In the genomic region with DNA sequence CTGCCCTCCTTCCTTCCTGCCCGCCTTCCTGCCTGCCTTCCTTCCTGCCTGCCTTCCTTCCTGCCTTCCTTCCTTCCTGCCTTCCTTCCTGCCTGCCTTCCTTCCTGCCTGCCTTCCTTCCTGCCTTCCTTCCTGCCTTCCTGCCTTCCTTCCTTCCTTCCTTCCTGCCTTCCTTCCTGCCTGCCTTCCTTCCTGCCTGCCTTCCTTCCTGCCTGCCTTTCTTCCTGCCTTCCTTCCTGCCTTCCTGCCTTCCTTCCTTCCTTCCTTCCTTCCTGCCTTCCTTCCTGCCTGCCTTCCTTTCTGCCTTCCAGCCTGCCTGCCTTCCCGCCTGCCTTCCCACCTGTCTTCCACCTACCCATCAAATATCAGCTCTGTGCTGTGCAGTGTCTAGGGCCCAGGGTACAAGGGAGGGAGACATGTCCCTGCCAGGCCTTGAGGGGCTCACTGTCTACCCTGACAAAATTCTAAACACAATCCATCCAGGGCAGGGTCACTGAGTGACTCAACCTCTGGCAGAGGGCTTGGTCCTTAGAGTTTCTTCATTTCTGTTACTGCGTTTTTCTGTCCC, we compare ENCODE assay signal across 8 cellular contexts. TPM values are rescaled to one million over a fixed set of nuclear protein-coding genes. Genes with fewer than 3 reads are reported as not detected.
DNase-seq lines count a peak whose midpoint lies in the region; ATAC-seq, FAIRE-seq and TF ChIP-seq lines count a peak whose summit lies in the region.
"Not testable (repeated sequence)": the region's sequence is repeated elsewhere in the genome, so short reads cannot be mapped to it uniquely, and the experiment has no call there.

No MANE protein-coding gene starts in this region.

- H3K9me3 Mint-ChIP-seq in activated CD4-positive, alpha-beta T cell treated with anti-CD3 and anti-CD28 coated beads for 36 hours (ENCODE audit: low read depth); central memory CD8-positive, alpha-beta T cell; immature natural killer cell; neural crest cell: not testable (repeated sequence)
- H3K9me3 Mint-ChIP-seq in activated T-helper 2 cell treated with anti-CD3 and anti-CD28 coated beads, Interferon-gamma antibody, Interleukin-2, Interleukin-4, amounts not matched to agents 10 μg/mL and 5 μg/mL and 100 μg/mL, durations not matched to agents 14 hours and 24 hours and 36 hours, result peaks cover 10% of the 10 kb centered on the region

- CTCF ChIA-PET in activated CD4-positive, alpha-beta T cell treated with anti-CD3 and anti-CD28 coated beads for 36 hours (lab: Charles Lee), result not testable (repeated sequence)

- H3K27me3 Mint-ChIP-seq in activated CD4-positive, alpha-beta T cell treated with anti-CD3 and anti-CD28 coated beads for 36 hours; activated T-helper 2 cell treated with anti-CD3 and anti-CD28 coated beads, Interferon-gamma antibody, Interleukin-2, Interleukin-4, amounts not matched to agents 10 μg/mL and 5 μg/mL and 100 μg/mL, durations not matched to agents 14 hours and 24 hours and 36 hours (ENCODE audit: low read depth); central memory CD8-positive, alpha-beta T cell; immature natural killer cell (ENCODE audit: low read depth in 3 of 3); neural crest cell (ENCODE audit: low read depth): not testable (repeated sequence)

- not testable (repeated sequence) for TF ChIP-seq CTCF in neural crest cell (conservative IDR thresholded peaks at IDR 0.05)

- not testable (repeated sequence) for ATAC-seq in activated CD4-positive, alpha-beta T cell treated with anti-CD3 and anti-CD28 coated beads for 36 hours; central memory CD8-positive, alpha-beta T cell (replicated peaks; ENCODE audit: extremely low read depth, poor library complexity, severe bottlenecking)

- FAIRE-seq in urothelium cell line (lab: Jason Lieb, UNC), result peak; percentile 65

- H3K4me3 Mint-ChIP-seq in activated CD4-positive, alpha-beta T cell treated with anti-CD3 and anti-CD28 coated beads for 36 hours; activated T-helper 2 cell treated with anti-CD3 and anti-CD28 coated beads, Interferon-gamma antibody, Interleukin-2, Interleukin-4, amounts not matched to agents 10 μg/mL and 5 μg/mL and 100 μg/mL, durations not matched to agents 14 hours and 24 hours and 36 hours (ENCODE audit: low read depth); central memory CD8-positive, alpha-beta T cell; immature natural killer cell; neural crest cell: not testable (repeated sequence)

- intact Hi-C loops in activated CD4-positive, alpha-beta T cell treated with anti-CD3 and anti-CD28 coated beads for 36 hours (cut with DNase I, micrococcal nuclease); activated T-helper 2 cell treated with anti-CD3 and anti-CD28 coated beads, Interferon-gamma antibody, Interleukin-2, Interleukin-4, amounts not matched to agents 10 μg/mL and 5 μg/mL and 100 μg/mL, durations not matched to agents 14 hours and 24 hours and 36 hours (cut with micrococcal nuclease): not testable (repeated sequence)

- peak; percentile 3 for DNase-seq in CD1c-positive myeloid dendritic cell (ENCODE audit: extremely low spot score)
- DNase-seq in NAMALWA (ENCODE audit: low spot score), result peak; percentile 16
- not testable (repeated sequence) for DNase-seq in activated CD4-positive, alpha-beta T cell treated with anti-CD3 and anti-CD28 coated beads for 36 hours; activated T-helper 2 cell treated with anti-CD3 and anti-CD28 coated beads, Interferon-gamma antibody, Interleukin-2, Interleukin-4, amounts not matched to agents 10 μg/mL and 5 μg/mL and 100 μg/mL, durations not matched to agents 14 hours and 24 hours and 36 hours (ENCODE audit: low spot score); central memory CD8-positive, alpha-beta T cell (ENCODE audit: low spot score in 2 of 2); immature natural killer cell; neural crest cell (ENCODE audit: low read depth, low spot score); urothelium cell line (ENCODE audit: low spot score)

- H3K36me3 Mint-ChIP-seq in activated CD4-positive, alpha-beta T cell treated with anti-CD3 and anti-CD28 coated beads for 36 hours (ENCODE audit: low read depth), result peaks cover 47% of the 10 kb centered on the region
- H3K36me3 Mint-ChIP-seq in activated T-helper 2 cell treated with anti-CD3 and anti-CD28 coated beads, Interferon-gamma antibody, Interleukin-2, Interleukin-4, amounts not matched to agents 10 μg/mL and 5 μg/mL and 100 μg/mL, durations not matched to agents 14 hours and 24 hours and 36 hours (ENCODE audit: low read depth), result peaks cover 46% of the 10 kb centered on the region
- not testable (repeated sequence) for H3K36me3 Mint-ChIP-seq in central memory CD8-positive, alpha-beta T cell (ENCODE audit: insufficient read depth); immature natural killer cell
- peaks cover 18% of the 10 kb centered on the region for H3K36me3 Mint-ChIP-seq in neural crest cell (ENCODE audit: low read depth)

- not testable (repeated sequence) for H3K4me1 Mint-ChIP-seq in activated CD4-positive, alpha-beta T cell treated with anti-CD3 and anti-CD28 coated beads for 36 hours; activated T-helper 2 cell treated with anti-CD3 and anti-CD28 coated beads, Interferon-gamma antibody, Interleukin-2, Interleukin-4, amounts not matched to agents 10 μg/mL and 5 μg/mL and 100 μg/mL, durations not matched to agents 14 hours and 24 hours and 36 hours (ENCODE audit: low read depth); central memory CD8-positive, alpha-beta T cell; immature natural killer cell
- H3K4me1 Mint-ChIP-seq in neural crest cell, result peaks cover 36% of the 10 kb centered on the region

- POLR2A ChIA-PET in activated CD4-positive, alpha-beta T cell treated with anti-CD3 and anti-CD28 coated beads for 36 hours (lab: Charles Lee), result not testable (repeated sequence)

- H3K27ac Mint-ChIP-seq in activated CD4-positive, alpha-beta T cell treated with anti-CD3 and anti-CD28 coated beads for 36 hours, result peak overlapping the region; percentile 67
- peak overlapping the region; percentile 46 for H3K27ac Mint-ChIP-seq in activated T-helper 2 cell treated with anti-CD3 and anti-CD28 coated beads, Interferon-gamma antibody, Interleukin-2, Interleukin-4, amounts not matched to agents 10 μg/mL and 5 μg/mL and 100 μg/mL, durations not matched to agents 14 hours and 24 hours and 36 hours
- H3K27ac Mint-ChIP-seq in central memory CD8-positive, alpha-beta T cell (ENCODE audit: low read depth), result peak overlapping the region; percentile 98
- H3K27ac Mint-ChIP-seq in immature natural killer cell (peak overlapping the region; percentile 44 to 90 (median 85)), neural crest cell (ENCODE audit: unreplicated experiment) (peak overlapping the region; percentile 73)

RNA-seq across cellular contexts. Expression of a gene that starts 49.8 kb away (rescaled TPM):
- 10 to 100 TPM; 13.2 to 16.3 TPM for total RNA-seq in activated CD4-positive, alpha-beta T cell treated with anti-CD3 and anti-CD28 coated beads for 36 hours
- 17.0 and 18.5 TPM in 2 replicates for total RNA-seq in activated T-helper 2 cell treated with anti-CD3 and anti-CD28 coated beads, Interferon-gamma antibody, Interleukin-2, Interleukin-4, amounts not matched to agents 10 μg/mL and 5 μg/mL and 100 μg/mL, durations not matched to agents 14 hours and 24 hours and 36 hours
- 10 to 100 TPM in 2 of 3 donors, 1 to 10 TPM in 1; 9.6 to 15.3 (median 14.0) TPM for polyA plus RNA-seq in immature natural killer cell
- total RNA-seq in neural crest cell, result 15.4 and 16.2 TPM in 2 replicates

Comparison
In these comparisons a context has a peak if more than half of its experiments do, and no peak if none do; other contexts are left out.
1. H3K27ac Mint-ChIP-seq: peak in every context shown above with its lines; median percentile 98 in central memory CD8-positive, alpha-beta T cell; 85 in immature natural killer cell; 73 in neural crest cell; 67 in activated CD4-positive, alpha-beta T cell treated with anti-CD3 and anti-CD28 coated beads for 36 hours; 46 in activated T-helper 2 cell treated with anti-CD3 and anti-CD28 coated beads, Interferon-gamma antibody, Interleukin-2, Interleukin-4, amounts not matched to agents 10 μg/mL and 5 μg/mL and 100 μg/mL, durations not matched to agents 14 hours and 24 hours and 36 hours.